11 cellular contexts compared by ENCODE assay signal in genomic region chr5:36153727-36154126, GRCh38. TPM values are rescaled to one million over a fixed set of nuclear protein-coding genes. Genes with fewer than 3 reads are reported as not detected.
DNase-seq lines count a peak whose midpoint lies in the region; ATAC-seq and TF ChIP-seq lines count a peak whose summit lies in the region.
"Had no signal": no experiment of that assay in that cellular context is flagged by ENCODE, and none has a peak within 500 bp of the region (broad histone marks: within the 10 kb centered on the region; RNA-seq: fewer than 3 reads in every experiment).

No MANE protein-coding gene starts in this region.

- H3K4me1 ChIP-seq in CD8-positive, alpha-beta T cell (ENCODE audit: insufficient read depth, low read length): peaks cover 31% of the 10 kb centered on the region
- H3K4me1 ChIP-seq in adipocyte (ENCODE audit: control insufficient read depth, insufficient read depth, low read length): peaks cover 61% of the 10 kb centered on the region

- H3K9me3 ChIP-seq in CD8-positive, alpha-beta T cell (ENCODE audit: low read length): no peaks in the 10 kb centered on the region
- H3K9me3 ChIP-seq in adipocyte (ENCODE audit: control insufficient read depth, low read length): no peaks in the 10 kb centered on the region

- H3K36me3 ChIP-seq in CD8-positive, alpha-beta T cell (ENCODE audit: insufficient read depth, low read length): no peaks in the 10 kb centered on the region
- peaks cover 12% of the 10 kb centered on the region for H3K36me3 ChIP-seq in adipocyte (ENCODE audit: control insufficient read depth, insufficient read depth, low read length, severe bottlenecking)

- POLR2A ChIA-PET in CD8-positive, alpha-beta T cell (lab: Charles Lee): interaction anchor here (0.6 to 4.1 kb wide), 3 partner anchors 29 to 273 kb away, joined by 3 to 43 read pairs (median 3); partner anchors contain the start of gene NADK2

- peaks cover 67% of the 10 kb centered on the region for H3K4me1 Mint-ChIP-seq in CD8-positive, alpha-beta T cell (ENCODE audit: low read depth)
- H3K4me1 Mint-ChIP-seq in IgD-negative memory B cell: peaks cover 23 to 43% (median 39%) of the 10 kb centered on the region in 3 donors
- H3K4me1 Mint-ChIP-seq in natural killer cell treated with Interleukin-12 subunit alpha and Interleukin-12 subunit beta and Interleukin-15 and Interleukin-18, amount 100 ng/mL, for 72 hours (ENCODE audit: low read depth in 2 of 2): peaks cover 42 to 45% of the 10 kb centered on the region in 2 donors

- CTCF ChIA-PET in CD8-positive, alpha-beta T cell (lab: Charles Lee): interaction anchor here (0.7 to 0.8 kb wide), 2 partner anchors 13 to 88 kb away, joined by 3 to 4 read pairs; partner anchors contain the start of gene NADK2

- peak overlapping the region; percentile 38 for H3K4me3 Mint-ChIP-seq in CD8-positive, alpha-beta T cell
- peak overlapping the region in 3 of 4 donors; percentile 3 to 61 (median 43) for H3K4me3 Mint-ChIP-seq in IgD-negative memory B cell
- H3K4me3 Mint-ChIP-seq in natural killer cell treated with Interleukin-12 subunit alpha and Interleukin-12 subunit beta and Interleukin-15 and Interleukin-18, amount 100 ng/mL, for 72 hours: peak overlapping the region; percentile 81

- intact Hi-C loops in CD8-positive, alpha-beta T cell (cut with DNase I, micrococcal nuclease): loop anchor here (5.0 to 10.0 kb wide), 6 partner anchors 531 to 1316 kb away; partner anchors contain the start of genes DNAJC21 (in 1 of the 2), NIPBL (in 1 of the 2), NUP155 (in 1 of the 2) and SPEF2 (in 1 of the 2)

- DNase-seq in CD8-positive, alpha-beta T cell: no peak
- DNase-seq in adipocyte (ENCODE audit: low read depth) (no peak), HCEC 1CT (no peak), NCI-H345 (lab: John Stamatoyannopoulos, UW) (no peak), activated gamma-delta T cell (lab: John Stamatoyannopoulos, UW) (no peak)
- DNase-seq in natural killer cell treated with Interleukin-12 subunit alpha and Interleukin-12 subunit beta and Interleukin-15 and Interleukin-18, amount 100 ng/mL, for 72 hours (ENCODE audit: low spot score): no peak
- DNase-seq: activated CD4-positive, alpha-beta T cell treated with anti-CD3 and anti-CD28 coated beads, Interleukin-2, amount 50 U/mL, for 4 hours; caudate nucleus; GDM1 had no signal

- H3K27me3 Mint-ChIP-seq in CD8-positive, alpha-beta T cell (ENCODE audit: low read depth): no peaks in the 10 kb centered on the region
- H3K27me3 Mint-ChIP-seq in IgD-negative memory B cell: no peaks in the 10 kb centered on the region
- no peaks in the 10 kb centered on the region for H3K27me3 Mint-ChIP-seq in natural killer cell treated with Interleukin-12 subunit alpha and Interleukin-12 subunit beta and Interleukin-15 and Interleukin-18, amount 100 ng/mL, for 72 hours

- no peak overlapping the region for H3K27ac ChIP-seq in CD8-positive, alpha-beta T cell (ENCODE audit: low read depth, low read length)

- peaks cover 60% of the 10 kb centered on the region for H3K36me3 Mint-ChIP-seq in CD8-positive, alpha-beta T cell
- peaks cover 5% of the 10 kb centered on the region for H3K36me3 Mint-ChIP-seq in IgD-negative memory B cell
- peaks cover 42% of the 10 kb centered on the region for H3K36me3 Mint-ChIP-seq in natural killer cell treated with Interleukin-12 subunit alpha and Interleukin-12 subunit beta and Interleukin-15 and Interleukin-18, amount 100 ng/mL, for 72 hours

- H3K4me3 ChIP-seq in CD8-positive, alpha-beta T cell (ENCODE audit: low read depth, low read length): no peak overlapping the region
- peak overlapping the region; percentile 88 for H3K4me3 ChIP-seq in adipocyte (ENCODE audit: low read length)

- peak overlapping the region; percentile 87 for H3K9ac ChIP-seq in adipocyte (ENCODE audit: low read length)

- TF ChIP-seq CTCF in CD8-positive, alpha-beta T cell (IDR thresholded peaks at IDR 0.05): no peak

- H3K27ac Mint-ChIP-seq in CD8-positive, alpha-beta T cell: no peak overlapping the region
- H3K27ac Mint-ChIP-seq in IgD-negative memory B cell: no peak overlapping the region
- H3K27ac Mint-ChIP-seq in natural killer cell treated with Interleukin-12 subunit alpha and Interleukin-12 subunit beta and Interleukin-15 and Interleukin-18, amount 100 ng/mL, for 72 hours: peak overlapping the region; percentile 22 to 30

- ATAC-seq in CD8-positive, alpha-beta T cell: no peak
- ATAC-seq in natural killer cell treated with Interleukin-12 subunit alpha and Interleukin-12 subunit beta and Interleukin-15 and Interleukin-18, amount 100 ng/mL, for 72 hours: no peak
- no peak for ATAC-seq in GM21447 (IDR thresholded peaks at IDR 0.05; ENCODE audit: unreplicated experiment)

- no peaks in the 10 kb centered on the region for H3K9me3 Mint-ChIP-seq in CD8-positive, alpha-beta T cell
- H3K9me3 Mint-ChIP-seq in IgD-negative memory B cell: no peaks in the 10 kb centered on the region
- no peaks in the 10 kb centered on the region for H3K9me3 Mint-ChIP-seq in natural killer cell treated with Interleukin-12 subunit alpha and Interleukin-12 subunit beta and Interleukin-15 and Interleukin-18, amount 100 ng/mL, for 72 hours

- H3K27me3 ChIP-seq in CD8-positive, alpha-beta T cell (ENCODE audit: insufficient read depth, low read length): no peaks in the 10 kb centered on the region
- no peaks in the 10 kb centered on the region for H3K27me3 ChIP-seq in adipocyte (replicated peaks; ENCODE audit: control insufficient read depth, insufficient read depth, low read length)

RNA-seq across cellular contexts. Expression of gene SKP2, which starts 1.8 kb away (rescaled TPM):
- total RNA-seq in CD8-positive, alpha-beta T cell: 1 to 10 TPM; 5.5 to 6.1 TPM
- 17.3 TPM for polyA plus RNA-seq in IgD-negative memory B cell
- total RNA-seq in natural killer cell treated with Interleukin-12 subunit alpha and Interleukin-12 subunit beta and Interleukin-15 and Interleukin-18, amount 100 ng/mL, for 72 hours: 10 to 100 TPM; 28.6 to 75.9 TPM

RNA-seq across cellular contexts. Expression of gene LMBRD2, which starts 2.0 kb away (rescaled TPM):
- total RNA-seq in CD8-positive, alpha-beta T cell: 1 to 10 TPM; 2.2 to 2.4 TPM
- polyA plus RNA-seq in IgD-negative memory B cell: 2.5 TPM
- total RNA-seq in natural killer cell treated with Interleukin-12 subunit alpha and Interleukin-12 subunit beta and Interleukin-15 and Interleukin-18, amount 100 ng/mL, for 72 hours: 10 to 100 TPM; 12.7 to 18.7 TPM

Comparison
In these comparisons a context has a peak if more than half of its experiments do, and no peak if none do; other contexts are left out.
1. H3K27ac Mint-ChIP-seq: peak in natural killer cell treated with Interleukin-12 subunit alpha and Interleukin-12 subunit beta and Interleukin-15 and Interleukin-18, amount 100 ng/mL, for 72 hours (2 of 2); none in CD8-positive, alpha-beta T cell (single experiment) and IgD-negative memory B cell (0 of 3).
2. RNA of gene SKP2, which starts 1.8 kb away (total RNA-seq): 28.6 to 75.9 TPM in natural killer cell treated with Interleukin-12 subunit alpha and Interleukin-12 subunit beta and Interleukin-15 and Interleukin-18, amount 100 ng/mL, for 72 hours; 5.5 to 6.1 TPM in CD8-positive, alpha-beta T cell; every median in the first group is over 4 times any median in the second.
3. RNA of gene LMBRD2, which starts 2.0 kb away (total RNA-seq): 12.7 to 18.7 TPM in natural killer cell treated with Interleukin-12 subunit alpha and Interleukin-12 subunit beta and Interleukin-15 and Interleukin-18, amount 100 ng/mL, for 72 hours; 2.2 to 2.4 TPM in CD8-positive, alpha-beta T cell; every median in the first group is over 4 times any median in the second.
4. Peak in every context shown above with its lines, with median percentiles within 50 percentile points of each other: H3K4me3 Mint-ChIP-seq.